Comparison of ENCODE assay signal across 8 cellular contexts in genomic region chr1:154327466-154328317, GRCh38. TPM values are rescaled to one million over a fixed set of nuclear protein-coding genes. Genes with fewer than 3 reads are reported as not detected.
A peak's percentile ranks its signal among the peaks of the same experiment; 100 is the strongest.
DNase-seq lines count a peak whose midpoint lies in the region; ATAC-seq and TF ChIP-seq lines count a peak whose summit lies in the region.

No MANE protein-coding gene starts in this region.

- H2AFZ ChIP-seq in H9 (ENCODE audit: low read length), result no peak overlapping the region

- H3K4me1 ChIP-seq in H9 (ENCODE audit: insufficient read depth, low read length) (peaks cover 12% of the 10 kb centered on the region; the same call in 1 of the 2 replicates), iPS-15b (ENCODE audit: control insufficient read depth, insufficient read depth, low read length) (peaks cover 30% of the 10 kb centered on the region), subcutaneous abdominal adipose tissue (ENCODE audit: control insufficient read depth in 5 of 5, insufficient read depth in 5 of 5, low read length in 5 of 5) (peaks cover 4 to 47% (median 44%) of the 10 kb centered on the region in 5 donors)

- peaks cover 31 to 39% of the 10 kb centered on the region in 2 experiments for H3K4me1 Mint-ChIP-seq in H9
- peaks cover 72% of the 10 kb centered on the region for H3K4me1 Mint-ChIP-seq in activated CD8-positive, alpha-beta T cell treated with anti-CD3 and anti-CD28 coated beads, Interleukin-2, amount 10 ng/mL, durations not matched to agents 7 days and 5 days (ENCODE audit: low read depth)

- no peak overlapping the region for H2BK5ac ChIP-seq in H9 (ENCODE audit: insufficient read length, low read length)

- no peaks in the 10 kb centered on the region for H3K9me3 ChIP-seq in H9 (ENCODE audit: control insufficient read depth, low read depth, low read length)
- H3K9me3 ChIP-seq in iPS-15b (ENCODE audit: control insufficient read depth, insufficient read depth, low read length), result no peaks in the 10 kb centered on the region
- no peaks in the 10 kb centered on the region for H3K9me3 ChIP-seq in subcutaneous abdominal adipose tissue (ENCODE audit: control insufficient read depth in 5 of 5, low read length in 5 of 5)

- H3K4me2 ChIP-seq in H9 (ENCODE audit: insufficient read depth, insufficient read length, low read length), result peak overlapping the region; percentile 88

- H3K79me1 ChIP-seq in H9 (ENCODE audit: insufficient read depth, low read depth, low read length, poor library complexity, severe bottlenecking), result no peaks in the 10 kb centered on the region

- H3K4me3 ChIP-seq in iPS-15b (ENCODE audit: low read depth, low read length) (peak overlapping the region; percentile 67), subcutaneous abdominal adipose tissue (ENCODE audit: low read depth in 1 of 5, low read length in 5 of 5) (peak overlapping the region; percentile 55 to 67 (median 64))

- H4K8ac ChIP-seq in H9 (replicated peaks; ENCODE audit: insufficient read length, low read depth, low read length), result no peak overlapping the region

- H3K4me3 Mint-ChIP-seq in H9, result peak overlapping the region; percentile 64 to 79
- H3K4me3 Mint-ChIP-seq in activated CD8-positive, alpha-beta T cell treated with anti-CD3 and anti-CD28 coated beads, Interleukin-2, amount 10 ng/mL, durations not matched to agents 7 days and 5 days, result peak overlapping the region; percentile 78

- H4K91ac ChIP-seq in H9 (ENCODE audit: insufficient read length, low read depth, low read length), result no peak overlapping the region

- H3K36me3 ChIP-seq in iPS-15b (ENCODE audit: control insufficient read depth, insufficient read depth, low read length) (peaks cover 23% of the 10 kb centered on the region), subcutaneous abdominal adipose tissue (ENCODE audit: control insufficient read depth in 5 of 5, insufficient read depth in 5 of 5, low read length in 5 of 5) (peaks cover 0 to 24% (median 4%) of the 10 kb centered on the region in 5 donors)

- H3K9ac ChIP-seq in H9 (ENCODE audit: extremely low read depth, insufficient read length, low read length), result no peak overlapping the region
- no peak overlapping the region for H3K9ac ChIP-seq in iPS-15b (ENCODE audit: low read depth, low read length)
- H3K9ac ChIP-seq in subcutaneous abdominal adipose tissue (ENCODE audit: low read length in 5 of 5), result peak overlapping the region in 2 of 5 donors; percentile 32 to 68

- peak; percentile 30 for DNase-seq in H9
- peak; percentile 45 for DNase-seq in activated CD8-positive, alpha-beta T cell treated with anti-CD3 and anti-CD28 coated beads, Interleukin-2, amount 10 ng/mL, durations not matched to agents 7 days and 5 days
- no peak for DNase-seq in SKM-1 treated with dmso at 0.1 percent for 144 hours (lab: John Stamatoyannopoulos, UW; ENCODE audit: unreplicated experiment)

- H2BK12ac ChIP-seq in H9 (ENCODE audit: insufficient read length, low read depth, low read length), result no peak overlapping the region

- no peak overlapping the region for H4K5ac ChIP-seq in H9 (ENCODE audit: insufficient read length, low read depth, low read length)

- H2BK20ac ChIP-seq in H9 (ENCODE audit: low read depth, low read length, poor library complexity, severe bottlenecking), result no peak overlapping the region

- no peak overlapping the region for H3K56ac ChIP-seq in H9 (ENCODE audit: insufficient read length, low read depth, low read length)

- H3K27ac Mint-ChIP-seq in H9, result peak overlapping the region in 1 of 3 experiments; percentile 30; a peak in 1 of 7 replicates
- H3K27ac Mint-ChIP-seq in activated CD8-positive, alpha-beta T cell treated with anti-CD3 and anti-CD28 coated beads, Interleukin-2, amount 10 ng/mL, durations not matched to agents 7 days and 5 days, result peak overlapping the region; percentile 71

- H2BK120ac ChIP-seq in H9 (ENCODE audit: low read depth, low read length, poor library complexity, severe bottlenecking), result no peak overlapping the region

- H3K14ac ChIP-seq in H9 (ENCODE audit: insufficient read depth, low read length), result peak overlapping the region; percentile 39

- H3K23ac ChIP-seq in H9 (ENCODE audit: insufficient read length, low read depth, low read length), result no peak overlapping the region

- no peaks in the 10 kb centered on the region for H3K9me3 Mint-ChIP-seq in H9
- no peaks in the 10 kb centered on the region for H3K9me3 Mint-ChIP-seq in activated CD8-positive, alpha-beta T cell treated with anti-CD3 and anti-CD28 coated beads, Interleukin-2, amount 10 ng/mL, durations not matched to agents 7 days and 5 days (ENCODE audit: insufficient read depth)

- WGBS in H9 (ENCODE audit: extremely low coverage, insufficient read length, low lambda C conversion rate), result no CpG with 5 or more reads among the region's 5 CpGs

- H3K27me3 ChIP-seq in H9 (ENCODE audit: insufficient read depth, low read length), result no peaks in the 10 kb centered on the region
- H3K27me3 ChIP-seq in iPS-15b (ENCODE audit: control insufficient read depth, insufficient read depth, low read length), result no peaks in the 10 kb centered on the region
- H3K27me3 ChIP-seq in subcutaneous abdominal adipose tissue (ENCODE audit: control insufficient read depth in 5 of 5, insufficient read depth in 4 of 5, low read length in 5 of 5), result peaks cover 0 to 25% (median 18%) of the 10 kb centered on the region in 5 donors

- no peaks in the 10 kb centered on the region for H4K20me1 ChIP-seq in H9 (ENCODE audit: control insufficient read depth, insufficient read depth, insufficient read length)

- POLR2A ChIA-PET in activated CD8-positive, alpha-beta T cell treated with anti-CD3 and anti-CD28 coated beads, Interleukin-2, amount 10 ng/mL, durations not matched to agents 7 days and 5 days (lab: Charles Lee), result interaction anchor here (1.4 to 2.1 kb wide), 4 partner anchors 9 to 108 kb away, joined by 4 to 10 read pairs (median 6); a partner anchor contains a TSS

- CTCF ChIA-PET in activated CD8-positive, alpha-beta T cell treated with anti-CD3 and anti-CD28 coated beads, Interleukin-2, amount 10 ng/mL, durations not matched to agents 7 days and 5 days (lab: Charles Lee), result interaction anchor here (0.9 to 9.6 kb wide), 9 partner anchors 8 to 532 kb away, joined by 3 to 195 read pairs (median 3); no protein-coding TSS in a partner anchor

- H3K18ac ChIP-seq in H9 (ENCODE audit: insufficient read length, low read depth, low read length), result peak overlapping the region; percentile 53

- TF ChIP-seq CTCF in C4-2B (conservative IDR thresholded peaks at IDR 0.05) (no peak), H9 (conservative IDR thresholded peaks at IDR 0.05) (no peak)

- H2BK15ac ChIP-seq in H9 (ENCODE audit: low read depth, low read length), result no peak overlapping the region

- H3K79me2 ChIP-seq in H9 (ENCODE audit: insufficient read depth, low read length), result peaks cover 2% of the 10 kb centered on the region; the same call in 1 of the 2 replicates

- peaks cover 17 to 30% (median 29%) of the 10 kb centered on the region in 3 experiments for H3K36me3 Mint-ChIP-seq in H9 (ENCODE audit: insufficient read depth in 1 of 3, low read depth in 3 of 3)
- H3K36me3 Mint-ChIP-seq in activated CD8-positive, alpha-beta T cell treated with anti-CD3 and anti-CD28 coated beads, Interleukin-2, amount 10 ng/mL, durations not matched to agents 7 days and 5 days (ENCODE audit: low read depth), result peaks cover 27% of the 10 kb centered on the region

- H3K4ac ChIP-seq in H9 (ENCODE audit: low read depth, low read length), result no peak overlapping the region

- H3K27ac ChIP-seq in C4-2B (peak overlapping the region; percentile 70), H9 (ENCODE audit: insufficient read length, low read depth, low read length) (no peak overlapping the region), subcutaneous abdominal adipose tissue (ENCODE audit: low read depth, low read length) (no peak overlapping the region)

- H2AK5ac ChIP-seq in H9 (ENCODE audit: insufficient read length, low read length), result no peak overlapping the region

- no peak overlapping the region for H3T11ph ChIP-seq in H9 (ENCODE audit: low read length)

- peaks cover 16% of the 10 kb centered on the region for H3K23me2 ChIP-seq in H9 (ENCODE audit: insufficient read length, low read depth, low read length, poor library complexity, severe bottlenecking)

- H3K27me3 Mint-ChIP-seq in H9 (ENCODE audit: low read depth), result peaks cover 9% of the 10 kb centered on the region
- H3K27me3 Mint-ChIP-seq in activated CD8-positive, alpha-beta T cell treated with anti-CD3 and anti-CD28 coated beads, Interleukin-2, amount 10 ng/mL, durations not matched to agents 7 days and 5 days (ENCODE audit: low read depth), result peaks cover 8% of the 10 kb centered on the region

- ATAC-seq in activated CD8-positive, alpha-beta T cell treated with anti-CD3 and anti-CD28 coated beads, Interleukin-2, amount 10 ng/mL, durations not matched to agents 7 days and 5 days, result no peak
- no peak for ATAC-seq in HG03175 (IDR thresholded peaks at IDR 0.05; ENCODE audit: unreplicated experiment)
- ATAC-seq in HG02884 (IDR thresholded peaks at IDR 0.05; ENCODE audit: unreplicated experiment), result no peak

RNA-seq across cellular contexts. Expression of gene ATP8B2, which starts 2.4 kb away (rescaled TPM):
- 37.6 and 38.7 TPM in 2 replicates for total RNA-seq in H9 (2021)
- total RNA-seq in activated CD8-positive, alpha-beta T cell treated with anti-CD3 and anti-CD28 coated beads, Interleukin-2, amount 10 ng/mL, durations not matched to agents 7 days and 5 days, result 10 to 100 TPM; 65.3 to 71.6 TPM

RNA-seq across cellular contexts. Expression of gene AQP10, which starts 6.8 kb away (rescaled TPM):
- total RNA-seq in H9 (2021), result not detected in 2 replicates
- not detected for total RNA-seq in activated CD8-positive, alpha-beta T cell treated with anti-CD3 and anti-CD28 coated beads, Interleukin-2, amount 10 ng/mL, durations not matched to agents 7 days and 5 days

RNA-seq across cellular contexts. Expression of gene HAX1, which starts 55.3 kb away (rescaled TPM):
- 79.8 and 80.4 TPM in 2 replicates for total RNA-seq in H9 (2021)
- total RNA-seq in activated CD8-positive, alpha-beta T cell treated with anti-CD3 and anti-CD28 coated beads, Interleukin-2, amount 10 ng/mL, durations not matched to agents 7 days and 5 days, result 100 to 1,000 TPM; 110 to 119 TPM
